Comparison of ENCODE assay signal across 1 cellular context in the genomic region with DNA sequence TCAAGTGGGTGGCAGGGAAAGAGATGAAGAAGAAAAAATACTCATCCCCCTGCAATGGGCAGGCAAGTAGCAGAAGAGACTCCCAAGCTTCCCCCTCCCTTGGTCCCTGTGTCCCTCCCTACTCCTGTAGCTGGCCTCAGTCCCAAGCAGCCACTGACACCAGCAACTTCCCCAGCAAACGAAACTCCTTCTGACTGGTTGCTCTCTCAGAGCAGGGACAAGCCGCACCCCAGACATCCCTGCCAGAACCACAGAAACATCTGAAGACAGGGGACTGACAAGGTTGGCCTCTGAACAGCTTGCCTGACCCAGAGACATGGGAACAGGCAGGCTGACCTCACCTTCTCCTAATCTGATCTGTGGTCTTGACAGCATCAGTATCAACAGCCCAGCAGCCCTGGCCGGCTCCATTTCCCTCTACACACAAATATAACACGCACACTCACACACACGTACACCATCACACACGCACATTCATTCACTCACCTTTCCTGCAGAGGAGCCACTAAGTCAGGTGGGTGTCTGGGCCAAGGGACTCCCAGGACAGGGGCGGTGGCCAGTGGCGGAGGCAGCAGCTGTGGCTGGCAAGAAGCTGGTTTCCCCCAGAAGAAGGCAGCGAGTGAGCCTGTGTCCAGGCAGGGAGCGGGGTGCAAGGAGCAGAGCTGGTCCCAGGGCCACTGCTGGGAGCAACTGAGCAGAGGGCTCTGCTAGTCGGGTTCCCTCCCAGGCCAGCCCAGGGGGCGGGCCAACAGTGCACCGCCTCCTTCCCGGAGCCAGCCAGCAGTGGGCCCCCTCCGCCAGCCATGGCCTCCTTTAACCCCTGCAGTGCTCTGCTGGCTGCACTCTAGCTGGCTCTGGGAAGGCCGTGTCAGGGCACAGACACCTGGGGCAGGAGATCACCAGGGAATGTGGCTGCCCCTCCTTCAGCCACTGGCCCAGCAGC.
A peak's percentile ranks its signal among the peaks of the same experiment; 100 is the strongest.
TF ChIP-seq lines count a peak whose summit lies in the region.

No MANE protein-coding gene starts in this region.

TF ChIP-seq in HepG2, 621 proteins besides CTCF, POLR2A, EP300 and RAD21 (continued from another document and continues in another):
- no peak for TF ChIP-seq NFE2L2 (IDR thresholded peaks at IDR 0.05; ENCODE audit: low read length)
- no peak for TF ChIP-seq ZNF251 (CRISPR knock-in tag; IDR thresholded peaks at IDR 0.05)
- TF ChIP-seq PRMT3 (CRISPR knock-in tag; IDR thresholded peaks at IDR 0.05; ENCODE audit: borderline replicate concordance, low read depth), result no peak
- no peak for TF ChIP-seq ZNF34 (CRISPR knock-in tag; IDR thresholded peaks at IDR 0.05; ENCODE audit: borderline replicate concordance)
- peak; percentile 59; the same call in 1 of the 2 replicates for TF ChIP-seq GABPB1 (CRISPR knock-in tag; IDR thresholded peaks at IDR 0.05)
- peak; percentile 78; the same call in 1 of the 2 replicates for TF ChIP-seq ZNF800 (CRISPR knock-in tag; IDR thresholded peaks at IDR 0.05)
- peak; percentile 37; the same call in 1 of the 2 replicates for TF ChIP-seq ZKSCAN8 (CRISPR knock-in tag; IDR thresholded peaks at IDR 0.05; ENCODE audit: borderline replicate concordance)
- TF ChIP-seq AKAP8 (CRISPR knock-in tag; IDR thresholded peaks at IDR 0.05), result peak; percentile 69; the same call in 1 of the 2 replicates
- TF ChIP-seq ZNF317 (CRISPR knock-in tag; IDR thresholded peaks at IDR 0.05), result peak; percentile 75; the same call in 1 of the 2 replicates
- peak; percentile 88; the same call in 1 of the 2 replicates for TF ChIP-seq ZSCAN12 (CRISPR knock-in tag; IDR thresholded peaks at IDR 0.05)
- no peak for TF ChIP-seq SMAD9 (CRISPR knock-in tag; IDR thresholded peaks at IDR 0.05)
- TF ChIP-seq CREB1 (IDR thresholded peaks at IDR 0.05), result no peak
- no peak for TF ChIP-seq CREB1 (CRISPR knock-in tag; IDR thresholded peaks at IDR 0.05)
- no peak for TF ChIP-seq ZNF749 (CRISPR knock-in tag; IDR thresholded peaks at IDR 0.05; ENCODE audit: borderline replicate concordance)
- TF ChIP-seq, protein P1, sequence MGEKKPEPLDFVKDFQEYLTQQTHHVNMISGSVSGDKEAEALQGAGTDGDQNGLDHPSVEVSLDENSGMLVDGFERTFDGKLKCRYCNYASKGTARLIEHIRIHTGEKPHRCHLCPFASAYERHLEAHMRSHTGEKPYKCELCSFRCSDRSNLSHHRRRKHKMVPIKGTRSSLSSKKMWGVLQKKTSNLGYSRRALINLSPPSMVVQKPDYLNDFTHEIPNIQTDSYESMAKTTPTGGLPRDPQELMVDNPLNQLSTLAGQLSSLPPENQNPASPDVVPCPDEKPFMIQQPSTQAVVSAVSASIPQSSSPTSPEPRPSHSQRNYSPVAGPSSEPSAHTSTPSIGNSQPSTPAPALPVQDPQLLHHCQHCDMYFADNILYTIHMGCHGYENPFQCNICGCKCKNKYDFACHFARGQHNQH (CRISPR knock-in tag; IDR thresholded peaks at IDR 0.05), result peak; percentile 88
- TF ChIP-seq MYNN (CRISPR knock-in tag; IDR thresholded peaks at IDR 0.05; ENCODE audit: low read depth), result no peak
- TF ChIP-seq, protein P2, sequence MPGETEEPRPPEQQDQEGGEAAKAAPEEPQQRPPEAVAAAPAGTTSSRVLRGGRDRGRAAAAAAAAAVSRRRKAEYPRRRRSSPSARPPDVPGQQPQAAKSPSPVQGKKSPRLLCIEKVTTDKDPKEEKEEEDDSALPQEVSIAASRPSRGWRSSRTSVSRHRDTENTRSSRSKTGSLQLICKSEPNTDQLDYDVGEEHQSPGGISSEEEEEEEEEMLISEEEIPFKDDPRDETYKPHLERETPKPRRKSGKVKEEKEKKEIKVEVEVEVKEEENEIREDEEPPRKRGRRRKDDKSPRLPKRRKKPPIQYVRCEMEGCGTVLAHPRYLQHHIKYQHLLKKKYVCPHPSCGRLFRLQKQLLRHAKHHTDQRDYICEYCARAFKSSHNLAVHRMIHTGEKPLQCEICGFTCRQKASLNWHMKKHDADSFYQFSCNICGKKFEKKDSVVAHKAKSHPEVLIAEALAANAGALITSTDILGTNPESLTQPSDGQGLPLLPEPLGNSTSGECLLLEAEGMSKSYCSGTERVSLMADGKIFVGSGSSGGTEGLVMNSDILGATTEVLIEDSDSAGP (CRISPR knock-in tag; IDR thresholded peaks at IDR 0.05; ENCODE audit: borderline replicate concordance), result peak; percentile 90; the same call in 1 of the 2 replicates
- TF ChIP-seq SRSF1 (optimal IDR thresholded peaks at IDR 0.05; ENCODE audit: low read depth, low read length), result no peak
- no peak; the same call in 1 of the 2 replicates for TF ChIP-seq ZNF839 (CRISPR knock-in tag; IDR thresholded peaks at IDR 0.05; ENCODE audit: borderline replicate concordance)
- no peak; the same call in 1 of the 2 replicates for TF ChIP-seq ZMAT3 (CRISPR knock-in tag; conservative IDR thresholded peaks at IDR 0.05)
- TF ChIP-seq, protein P3, sequence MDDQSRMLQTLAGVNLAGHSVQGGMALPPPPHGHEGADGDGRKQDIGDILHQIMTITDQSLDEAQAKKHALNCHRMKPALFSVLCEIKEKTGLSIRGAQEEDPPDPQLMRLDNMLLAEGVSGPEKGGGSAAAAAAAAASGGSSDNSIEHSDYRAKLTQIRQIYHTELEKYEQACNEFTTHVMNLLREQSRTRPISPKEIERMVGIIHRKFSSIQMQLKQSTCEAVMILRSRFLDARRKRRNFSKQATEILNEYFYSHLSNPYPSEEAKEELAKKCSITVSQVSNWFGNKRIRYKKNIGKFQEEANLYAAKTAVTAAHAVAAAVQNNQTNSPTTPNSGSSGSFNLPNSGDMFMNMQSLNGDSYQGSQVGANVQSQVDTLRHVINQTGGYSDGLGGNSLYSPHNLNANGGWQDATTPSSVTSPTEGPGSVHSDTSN (CRISPR knock-in tag; IDR thresholded peaks at IDR 0.05; ENCODE audit: borderline replicate concordance), result no peak
- TF ChIP-seq BCL3 (CRISPR knock-in tag; IDR thresholded peaks at IDR 0.05), result peak; percentile 73
- TF ChIP-seq, protein P4, sequence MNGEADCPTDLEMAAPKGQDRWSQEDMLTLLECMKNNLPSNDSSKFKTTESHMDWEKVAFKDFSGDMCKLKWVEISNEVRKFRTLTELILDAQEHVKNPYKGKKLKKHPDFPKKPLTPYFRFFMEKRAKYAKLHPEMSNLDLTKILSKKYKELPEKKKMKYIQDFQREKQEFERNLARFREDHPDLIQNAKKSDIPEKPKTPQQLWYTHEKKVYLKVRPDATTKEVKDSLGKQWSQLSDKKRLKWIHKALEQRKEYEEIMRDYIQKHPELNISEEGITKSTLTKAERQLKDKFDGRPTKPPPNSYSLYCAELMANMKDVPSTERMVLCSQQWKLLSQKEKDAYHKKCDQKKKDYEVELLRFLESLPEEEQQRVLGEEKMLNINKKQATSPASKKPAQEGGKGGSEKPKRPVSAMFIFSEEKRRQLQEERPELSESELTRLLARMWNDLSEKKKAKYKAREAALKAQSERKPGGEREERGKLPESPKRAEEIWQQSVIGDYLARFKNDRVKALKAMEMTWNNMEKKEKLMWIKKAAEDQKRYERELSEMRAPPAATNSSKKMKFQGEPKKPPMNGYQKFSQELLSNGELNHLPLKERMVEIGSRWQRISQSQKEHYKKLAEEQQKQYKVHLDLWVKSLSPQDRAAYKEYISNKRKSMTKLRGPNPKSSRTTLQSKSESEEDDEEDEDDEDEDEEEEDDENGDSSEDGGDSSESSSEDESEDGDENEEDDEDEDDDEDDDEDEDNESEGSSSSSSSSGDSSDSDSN (CRISPR knock-in tag; IDR thresholded peaks at IDR 0.05), result peak; percentile 85
- peak; percentile 74 for TF ChIP-seq ZNF263 (CRISPR knock-in tag; IDR thresholded peaks at IDR 0.05)
- no peak for TF ChIP-seq SP140L (CRISPR knock-in tag; IDR thresholded peaks at IDR 0.05; ENCODE audit: borderline replicate concordance)
- no peak for TF ChIP-seq TBP (CRISPR knock-in tag; IDR thresholded peaks at IDR 0.05)
- no peak for TF ChIP-seq NFYB (CRISPR knock-in tag; IDR thresholded peaks at IDR 0.05)
- TF ChIP-seq, protein P5, sequence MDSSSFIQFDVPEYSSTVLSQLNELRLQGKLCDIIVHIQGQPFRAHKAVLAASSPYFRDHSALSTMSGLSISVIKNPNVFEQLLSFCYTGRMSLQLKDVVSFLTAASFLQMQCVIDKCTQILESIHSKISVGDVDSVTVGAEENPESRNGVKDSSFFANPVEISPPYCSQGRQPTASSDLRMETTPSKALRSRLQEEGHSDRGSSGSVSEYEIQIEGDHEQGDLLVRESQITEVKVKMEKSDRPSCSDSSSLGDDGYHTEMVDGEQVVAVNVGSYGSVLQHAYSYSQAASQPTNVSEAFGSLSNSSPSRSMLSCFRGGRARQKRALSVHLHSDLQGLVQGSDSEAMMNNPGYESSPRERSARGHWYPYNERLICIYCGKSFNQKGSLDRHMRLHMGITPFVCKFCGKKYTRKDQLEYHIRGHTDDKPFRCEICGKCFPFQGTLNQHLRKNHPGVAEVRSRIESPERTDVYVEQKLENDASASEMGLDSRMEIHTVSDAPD (CRISPR knock-in tag; IDR thresholded peaks at IDR 0.05), result no peak
- TF ChIP-seq, protein P6, sequence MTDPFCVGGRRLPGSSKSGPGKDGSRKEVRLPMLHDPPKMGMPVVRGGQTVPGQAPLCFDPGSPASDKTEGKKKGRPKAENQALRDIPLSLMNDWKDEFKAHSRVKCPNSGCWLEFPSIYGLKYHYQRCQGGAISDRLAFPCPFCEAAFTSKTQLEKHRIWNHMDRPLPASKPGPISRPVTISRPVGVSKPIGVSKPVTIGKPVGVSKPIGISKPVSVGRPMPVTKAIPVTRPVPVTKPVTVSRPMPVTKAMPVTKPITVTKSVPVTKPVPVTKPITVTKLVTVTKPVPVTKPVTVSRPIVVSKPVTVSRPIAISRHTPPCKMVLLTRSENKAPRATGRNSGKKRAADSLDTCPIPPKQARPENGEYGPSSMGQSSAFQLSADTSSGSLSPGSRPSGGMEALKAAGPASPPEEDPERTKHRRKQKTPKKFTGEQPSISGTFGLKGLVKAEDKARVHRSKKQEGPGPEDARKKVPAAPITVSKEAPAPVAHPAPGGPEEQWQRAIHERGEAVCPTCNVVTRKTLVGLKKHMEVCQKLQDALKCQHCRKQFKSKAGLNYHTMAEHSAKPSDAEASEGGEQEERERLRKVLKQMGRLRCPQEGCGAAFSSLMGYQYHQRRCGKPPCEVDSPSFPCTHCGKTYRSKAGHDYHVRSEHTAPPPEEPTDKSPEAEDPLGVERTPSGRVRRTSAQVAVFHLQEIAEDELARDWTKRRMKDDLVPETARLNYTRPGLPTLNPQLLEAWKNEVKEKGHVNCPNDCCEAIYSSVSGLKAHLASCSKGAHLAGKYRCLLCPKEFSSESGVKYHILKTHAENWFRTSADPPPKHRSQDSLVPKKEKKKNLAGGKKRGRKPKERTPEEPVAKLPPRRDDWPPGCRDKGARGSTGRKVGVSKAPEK (CRISPR knock-in tag; IDR thresholded peaks at IDR 0.05; ENCODE audit: borderline replicate concordance), result peak; percentile 50; the same call in 1 of the 2 replicates
- TF ChIP-seq ZNF136 (CRISPR knock-in tag; IDR thresholded peaks at IDR 0.05; ENCODE audit: low read depth), result no peak
- peak; percentile 83; the same call in 1 of the 2 replicates for TF ChIP-seq ZBTB20 (CRISPR knock-in tag; IDR thresholded peaks at IDR 0.05; ENCODE audit: borderline replicate concordance, low read depth)
- TF ChIP-seq, protein P7, sequence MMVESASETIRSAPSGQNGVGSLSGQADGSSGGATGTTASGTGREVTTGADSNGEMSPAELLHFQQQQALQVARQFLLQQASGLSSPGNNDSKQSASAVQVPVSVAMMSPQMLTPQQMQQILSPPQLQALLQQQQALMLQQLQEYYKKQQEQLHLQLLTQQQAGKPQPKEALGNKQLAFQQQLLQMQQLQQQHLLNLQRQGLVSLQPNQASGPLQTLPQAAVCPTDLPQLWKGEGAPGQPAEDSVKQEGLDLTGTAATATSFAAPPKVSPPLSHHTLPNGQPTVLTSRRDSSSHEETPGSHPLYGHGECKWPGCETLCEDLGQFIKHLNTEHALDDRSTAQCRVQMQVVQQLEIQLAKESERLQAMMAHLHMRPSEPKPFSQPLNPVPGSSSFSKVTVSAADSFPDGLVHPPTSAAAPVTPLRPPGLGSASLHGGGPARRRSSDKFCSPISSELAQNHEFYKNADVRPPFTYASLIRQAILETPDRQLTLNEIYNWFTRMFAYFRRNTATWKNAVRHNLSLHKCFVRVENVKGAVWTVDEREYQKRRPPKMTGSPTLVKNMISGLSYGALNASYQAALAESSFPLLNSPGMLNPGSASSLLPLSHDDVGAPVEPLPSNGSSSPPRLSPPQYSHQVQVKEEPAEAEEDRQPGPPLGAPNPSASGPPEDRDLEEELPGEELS (CRISPR knock-in tag; IDR thresholded peaks at IDR 0.05), result peak; percentile 54; the same call in 1 of the 2 replicates
